Comparison of ENCODE assay signal across 10 cellular contexts in the genomic region with DNA sequence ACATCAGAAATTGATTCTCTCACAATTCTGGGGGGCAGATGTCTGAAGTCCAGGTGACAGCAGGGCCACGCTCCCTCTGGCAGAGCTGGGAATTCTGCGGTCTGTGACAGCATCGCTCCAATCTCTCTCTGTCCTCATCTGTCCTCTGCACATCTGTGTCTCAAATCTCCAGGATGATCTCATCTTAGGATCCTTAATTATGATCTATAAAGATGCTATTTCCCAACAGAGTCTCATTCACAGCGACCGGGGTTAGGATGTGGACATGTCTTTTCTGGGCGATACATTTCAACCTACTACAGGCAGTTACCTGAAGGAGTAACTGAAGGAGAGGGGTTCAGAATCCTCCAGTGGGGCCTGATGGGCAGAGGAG. TPM values are rescaled to one million over a fixed set of nuclear protein-coding genes. Genes with fewer than 3 reads are reported as not detected.
A peak's percentile ranks its signal among the peaks of the same experiment; 100 is the strongest.
DNase-seq lines count a peak whose midpoint lies in the region; ATAC-seq, FAIRE-seq and TF ChIP-seq lines count a peak whose summit lies in the region.
"Had no signal": no experiment of that assay in that cellular context is flagged by ENCODE, and none has a peak within 500 bp of the region (broad histone marks: within the 10 kb centered on the region; RNA-seq: fewer than 3 reads in every experiment).

No MANE protein-coding gene starts in this region.

- WGBS in small intestine, 3 donors: 89 to 97% (median 95%) methylated on average over 6 of the region's 6 CpGs

- no peak overlapping the region for H3K4me3 Mint-ChIP-seq in glutamatergic neuron (ENCODE audit: unreplicated experiment)
- no peak overlapping the region for H3K4me3 Mint-ChIP-seq in stimulated activated naive CD8-positive, alpha-beta T cell treated with anti-CD3 and anti-CD28 coated beads, Interleukin-15, amount 100 ng/mL, for 72 hours
- H3K4me3 Mint-ChIP-seq: activated naive CD4-positive, alpha-beta T cell treated with anti-CD3 and anti-CD28 coated beads for 36 hours had no signal

- H3K27me3 ChIP-seq in SJSA1 (replicated peaks) (no peaks in the 10 kb centered on the region), small intestine (ENCODE audit: control insufficient read depth in 2 of 2, insufficient read depth in 2 of 2, low read length in 2 of 2) (no peaks in the 10 kb centered on the region)

- H3K27ac Mint-ChIP-seq in glutamatergic neuron (ENCODE audit: unreplicated experiment): peak overlapping the region; percentile 92
- no peak overlapping the region for H3K27ac Mint-ChIP-seq in stimulated activated naive CD8-positive, alpha-beta T cell treated with anti-CD3 and anti-CD28 coated beads, Interleukin-15, amount 100 ng/mL, for 72 hours
- H3K27ac Mint-ChIP-seq: activated naive CD4-positive, alpha-beta T cell treated with anti-CD3 and anti-CD28 coated beads for 36 hours had no signal

- peaks cover 69% of the 10 kb centered on the region for H3K4me1 ChIP-seq in SJSA1 (replicated peaks)
- no peaks in the 10 kb centered on the region for H3K4me1 ChIP-seq in small intestine (ENCODE audit: control insufficient read depth in 2 of 2, insufficient read depth in 1 of 2, low read depth in 1 of 2, low read length in 1 of 2)

- peak; percentile 42 for ATAC-seq in stimulated activated naive CD8-positive, alpha-beta T cell treated with anti-CD3 and anti-CD28 coated beads, Interleukin-15, amount 100 ng/mL, for 72 hours

- peaks cover 33% of the 10 kb centered on the region for H3K4me1 Mint-ChIP-seq in glutamatergic neuron (ENCODE audit: low read depth, unreplicated experiment)
- peaks cover 56% of the 10 kb centered on the region for H3K4me1 Mint-ChIP-seq in stimulated activated naive CD8-positive, alpha-beta T cell treated with anti-CD3 and anti-CD28 coated beads, Interleukin-15, amount 100 ng/mL, for 72 hours

- H3K27ac ChIP-seq in SJSA1 (peak overlapping the region; percentile 81), small intestine (ENCODE audit: low read depth in 1 of 2, low read length in 1 of 2) (peak overlapping the region in 1 of 2 donors; percentile 76)

- no peaks in the 10 kb centered on the region for H3K36me3 Mint-ChIP-seq in glutamatergic neuron (ENCODE audit: unreplicated experiment)

- peaks cover 26% of the 10 kb centered on the region for H3K9me3 Mint-ChIP-seq in glutamatergic neuron (ENCODE audit: unreplicated experiment)
- H3K9me3 Mint-ChIP-seq in stimulated activated naive CD8-positive, alpha-beta T cell treated with anti-CD3 and anti-CD28 coated beads, Interleukin-15, amount 100 ng/mL, for 72 hours: no peaks in the 10 kb centered on the region

- H3K36me3 ChIP-seq in SJSA1 (no peaks in the 10 kb centered on the region), small intestine (ENCODE audit: control insufficient read depth in 2 of 2, insufficient read depth in 2 of 2, low read length in 2 of 2) (no peaks in the 10 kb centered on the region)

- H3K4me3 ChIP-seq in SJSA1 (no peak overlapping the region), small intestine (ENCODE audit: low read depth in 1 of 2, low read length in 2 of 2) (no peak overlapping the region)

- DNase-seq in GM12891 (ENCODE audit: insufficient read length, low spot score) (no peak), SJSA1 (ENCODE audit: low read depth in 1 of 2, low spot score in 2 of 2) (peak in 1 of 2 experiments; percentile 38), glutamatergic neuron (no peak), small intestine (no peak), NAMALWA (ENCODE audit: low spot score) (no peak), mucosa of gallbladder (ENCODE audit: low spot score) (no peak)
- no peak for DNase-seq in stimulated activated naive CD8-positive, alpha-beta T cell treated with anti-CD3 and anti-CD28 coated beads, Interleukin-15, amount 100 ng/mL, for 72 hours
- DNase-seq in activated CD4-positive, alpha-beta T cell treated with anti-CD3 and anti-CD28 coated beads, Interleukin-2, amount 50 U/mL, for 48 hours: no peak
- DNase-seq: SHP77 had no signal

- peaks cover 6% of the 10 kb centered on the region for H3K27me3 Mint-ChIP-seq in glutamatergic neuron (ENCODE audit: unreplicated experiment)
- peaks cover 26% of the 10 kb centered on the region for H3K27me3 Mint-ChIP-seq in stimulated activated naive CD8-positive, alpha-beta T cell treated with anti-CD3 and anti-CD28 coated beads, Interleukin-15, amount 100 ng/mL, for 72 hours

- TF ChIP-seq POLR2A in GM12891 (IDR thresholded peaks at IDR 0.05; ENCODE audit: low read depth, low read length): no peak

- no peaks in the 10 kb centered on the region for H3K9me3 ChIP-seq in SJSA1 (replicated peaks)
- no peaks in the 10 kb centered on the region for H3K9me3 ChIP-seq in small intestine (ENCODE audit: control insufficient read depth, low read depth)

- TF ChIP-seq CTCF in glutamatergic neuron (IDR thresholded peaks at IDR 0.05; ENCODE audit: partially characterized antibody, unreplicated experiment): no peak

- no peak for FAIRE-seq in GM12891 (lab: Jason Lieb, UNC)
- no peak for FAIRE-seq in small intestine (lab: Jason Lieb, UNC)

TF ChIP-seq in GM12891, 5 proteins besides CTCF, POLR2A, EP300 and RAD21:
- TF ChIP-seq POLR2AphosphoS5 (IDR thresholded peaks at IDR 0.05; ENCODE audit: low read depth, low read length) (0 out of 2 replicates have a peak, but pooled peaks have one; percentile 24), PAX5 (IDR thresholded peaks at IDR 0.05; ENCODE audit: insufficient read depth, low read length, severe bottlenecking) (no peak)

RNA-seq across cellular contexts. Expression of gene ANKRD33B, which starts 31.4 kb away (rescaled TPM):
- 27.9 TPM for polyA plus RNA-seq in GM12891 (2012; ENCODE audit: low read depth, missing spikeins)
- total RNA-seq in SJSA1 (2014; rRNA removed; shearing (Covaris generic)): 10.2 and 10.3 TPM in 2 replicates
- 14.5 TPM for total RNA-seq in glutamatergic neuron (ENCODE audit: unreplicated experiment)
- 1 to 10 TPM in 1 of 3 donors, under 1 TPM in 1, not detected in 1; 0.27 to 1.0 TPM for polyA plus RNA-seq in small intestine
- total RNA-seq in mucosa of gallbladder: 1.4 TPM
